8 cellular contexts compared by ENCODE assay signal in genomic region chr5:170572453-170572852, GRCh38.
DNase-seq lines count a peak whose midpoint lies in the region; ATAC-seq and TF ChIP-seq lines count a peak whose summit lies in the region.

No MANE protein-coding gene starts in this region.

- DNase-seq in kidney epithelial cell (ENCODE audit: low read depth) (peak; percentile 63), NCI-H2196 (lab: John Stamatoyannopoulos, UW; ENCODE audit: unreplicated experiment) (no peak), superior temporal gyrus (ENCODE audit: extremely low spot score) (no peak), D341Med (ENCODE audit: low spot score) (no peak)
- DNase-seq in NK-92 treated with Interleukin-12 subunit alpha and Interleukin-12 subunit beta, amount 100 ng/mL, for 24 hours (lab: John Stamatoyannopoulos, UW) = no peak

- H3K79me2 ChIP-seq in OCI-LY3 (ENCODE audit: low read length) = no peaks in the 10 kb centered on the region

- H3K36me3 ChIP-seq in OCI-LY3 (replicated peaks; ENCODE audit: low read depth, low read length) = peaks cover 11% of the 10 kb centered on the region
- H3K36me3 ChIP-seq in kidney epithelial cell (ENCODE audit: control insufficient read depth, insufficient read depth, low read length) = no peaks in the 10 kb centered on the region

- H3K4me2 ChIP-seq in OCI-LY3 (ENCODE audit: low read length) = peak overlapping the region; percentile 90

- ATAC-seq in GM18508 (IDR thresholded peaks at IDR 0.05; ENCODE audit: insufficient read depth, unreplicated experiment) (peak; percentile 73), HG02571 (IDR thresholded peaks at IDR 0.05; ENCODE audit: unreplicated experiment) (peak; percentile 71)

- H3K4me1 ChIP-seq in OCI-LY3 (ENCODE audit: low read length) = peaks cover 69% of the 10 kb centered on the region

- H3K27me3 ChIP-seq in OCI-LY3 (ENCODE audit: low read depth, low read length) (peaks cover 45% of the 10 kb centered on the region), kidney epithelial cell (ENCODE audit: control insufficient read depth, insufficient read depth, low read length) (no peaks in the 10 kb centered on the region)

- H2AFZ ChIP-seq in OCI-LY3 (ENCODE audit: low read depth, low read length) = no peak overlapping the region

- H3K9ac ChIP-seq in OCI-LY3 (ENCODE audit: low read length) = peak overlapping the region; percentile 52

- H3K27ac ChIP-seq in OCI-LY3 (ENCODE audit: low read length) = peak overlapping the region; percentile 80

- H3K4me3 ChIP-seq in OCI-LY3 (ENCODE audit: low read length) = peak overlapping the region; percentile 68
- no peak overlapping the region for H3K4me3 ChIP-seq in kidney epithelial cell (ENCODE audit: low read depth, low read length)

- H4K20me1 ChIP-seq in OCI-LY3 (ENCODE audit: insufficient read depth, low read length) = no peaks in the 10 kb centered on the region; the same call in 1 of the 2 replicates

- H3K9me3 ChIP-seq in OCI-LY3 (ENCODE audit: insufficient read depth, low read length) = peaks cover 10% of the 10 kb centered on the region; the same call in 1 of the 2 replicates

- no peak for TF ChIP-seq CTCF in OCI-LY3 (IDR thresholded peaks at IDR 0.05; ENCODE audit: low read depth, low read length)
- TF ChIP-seq CTCF in kidney epithelial cell (IDR thresholded peaks at IDR 0.05; ENCODE audit: insufficient read depth, low read length, poor library complexity, severe bottlenecking) = no peak
